Comparison of ENCODE assay signal across 14 cellular contexts in genomic region chr5:136061630-136062381, GRCh38. TPM values are rescaled to one million over a fixed set of nuclear protein-coding genes. Genes with fewer than 3 reads are reported as not detected.
DNase-seq lines count a peak whose midpoint lies in the region; ATAC-seq, FAIRE-seq and TF ChIP-seq lines count a peak whose summit lies in the region.
"Had no signal": no experiment of that assay in that cellular context is flagged by ENCODE, and none has a peak within 500 bp of the region (broad histone marks: within the 10 kb centered on the region; RNA-seq: fewer than 3 reads in every experiment).

No MANE protein-coding gene starts in this region.

- TF ChIP-seq CTCF in A549 (IDR thresholded peaks at IDR 0.05), result no peak
- no peak for TF ChIP-seq CTCF in HCT116 (IDR thresholded peaks at IDR 0.05 in 2 of 3, conservative IDR thresholded peaks at IDR 0.05 in 1 of 3; ENCODE audit: borderline replicate concordance in 1 of 3, insufficient read depth in 1 of 3, low read depth in 2 of 3, low read length in 2 of 3)
- no peak for TF ChIP-seq CTCF in coronary artery (IDR thresholded peaks at IDR 0.05)
- TF ChIP-seq CTCF in osteoblast (IDR thresholded peaks at IDR 0.05; ENCODE audit: extremely low read depth, low read depth, low read length), result no peak

- no peaks in the 10 kb centered on the region for H3K36me3 Mint-ChIP-seq in T-helper 17 cell (ENCODE audit: low read depth)
- H3K36me3 Mint-ChIP-seq: IgD-negative memory B cell had no signal

- intact Hi-C loops in HCT116 (cut with micrococcal nuclease), result loop anchor here (1.0 to 5.0 kb wide), 4 partner anchors 110 to 175 kb away; no protein-coding TSS in a partner anchor

- H3K4me1 Mint-ChIP-seq in T-helper 17 cell, result peaks cover 3% of the 10 kb centered on the region
- H3K4me1 Mint-ChIP-seq: IgD-negative memory B cell had no signal

- no peak for DNase-seq in A549 (ENCODE audit: low read depth in 1 of 2, low spot score in 1 of 2)
- DNase-seq in HCT116 (ENCODE audit: low read depth, low spot score), result no peak
- DNase-seq in coronary artery (ENCODE audit: low spot score), result peak; percentile 45
- DNase-seq in osteoblast (ENCODE audit: insufficient read length, low spot score, missing footprints), result no peak
- DNase-seq in NCI-H1048 (lab: John Stamatoyannopoulos, UW), result no peak
- no peak for DNase-seq in T-helper 17 cell
- DNase-seq: NCI-H1105, NCI-H1694, NCI-H748 treated with DMSO at 0.1 percent for 48 hours had no signal

- H4K20me1 ChIP-seq in HCT116 (ENCODE audit: insufficient read depth) (no peaks in the 10 kb centered on the region), osteoblast (ENCODE audit: insufficient read depth, low read length) (no peaks in the 10 kb centered on the region)

- H3K27me3 ChIP-seq in HCT116 (ENCODE audit: insufficient read depth, low read length), result peaks cover 7% of the 10 kb centered on the region; the same call in 1 of the 2 replicates
- H3K27me3 ChIP-seq in osteoblast (ENCODE audit: insufficient read depth, low read length), result no peaks in the 10 kb centered on the region
- H3K27me3 ChIP-seq: SJSA1 had no signal

- H3K4me1 ChIP-seq in A549 (peaks cover 97% of the 10 kb centered on the region), HCT116 (ENCODE audit: control insufficient read depth in 1 of 2, insufficient read depth in 2 of 2, low read length in 2 of 2) (peaks cover 18 to 24% of the 10 kb centered on the region in 2 experiments), osteoblast (ENCODE audit: insufficient read depth, low read length) (peaks cover 35% of the 10 kb centered on the region)
- H3K4me1 ChIP-seq: HAP-1 had no signal

- H3K4me3 ChIP-seq in A549 (no peak overlapping the region), HCT116 (replicated peaks in 1 of 2; ENCODE audit: low read depth in 1 of 2, low read length in 2 of 2) (no peak overlapping the region), coronary artery (no peak overlapping the region), osteoblast (ENCODE audit: insufficient read depth, low read length) (no peak overlapping the region)
- H3K4me3 ChIP-seq: HAP-1, SJSA1 had no signal

- H3K4me2 ChIP-seq in A549, result no peak overlapping the region
- no peak overlapping the region for H3K4me2 ChIP-seq in HCT116 (ENCODE audit: low read length)
- no peak overlapping the region for H3K4me2 ChIP-seq in osteoblast (ENCODE audit: insufficient read depth, low read length)

- CTCF ChIA-PET in A549 (lab: Yijun Ruan, JAX) (interaction anchor here (0.6 to 5.4 kb wide), 17 partner anchors 8 to 496 kb away, joined by 3 to 32 read pairs (median 3); no protein-coding TSS in a partner anchor), HCT116 (lab: Charles Lee) (interaction anchor here (0.7 to 1.0 kb wide), 2 partner anchors 119 to 173 kb away, joined by 3 read pairs; no protein-coding TSS in a partner anchor)

- H3K9me3 ChIP-seq in A549, result no peaks in the 10 kb centered on the region
- H3K9me3 ChIP-seq in HCT116 (ENCODE audit: control insufficient read depth in 1 of 2, insufficient read depth in 1 of 2, low read depth in 1 of 2, low read length in 2 of 2), result no peaks in the 10 kb centered on the region
- no peaks in the 10 kb centered on the region for H3K9me3 ChIP-seq in osteoblast (ENCODE audit: low read depth, low read length)
- H3K9me3 ChIP-seq in T-helper 17 cell (ENCODE audit: control insufficient read depth, low read length, poor library complexity, severe bottlenecking), result no peaks in the 10 kb centered on the region
- H3K9me3 ChIP-seq: HAP-1, SJSA1 had no signal

- 92% methylated on average over 5 of the region's 6 CpGs for WGBS in A549 (ENCODE audit: missing lambda C conversion rate)

- H3K4me3 Mint-ChIP-seq in T-helper 17 cell, result no peak overlapping the region
- H3K4me3 Mint-ChIP-seq: IgD-negative memory B cell had no signal

- BruUV-seq in HCT116 (replicated peaks; lab: Mats Ljungman, UMichigan), result no TSS peak

- no peak for ATAC-seq in A549
- no peak for ATAC-seq in HCT116
- no peak for ATAC-seq in HG03378 (IDR thresholded peaks at IDR 0.05; ENCODE audit: unreplicated experiment)
- no peak for ATAC-seq in GM19023 (IDR thresholded peaks at IDR 0.05; ENCODE audit: unreplicated experiment)
- ATAC-seq in T-helper 17 cell, result no peak

- RAD21 ChIA-PET in HCT116 (lab: Charles Lee; ENCODE audit: low non-redundant PET in 1 of 2, low total read pairs in 2 of 2, uncharacterized antibody in 2 of 2, unreplicated experiment in 2 of 2), result no interaction called here

- POLR2A ChIA-PET in A549 (lab: Yijun Ruan, JAX) (no interaction called here), HCT116 (lab: Charles Lee) (no interaction called here)

- H3K36me3 ChIP-seq in HCT116 (ENCODE audit: control insufficient read depth in 1 of 2, insufficient read depth in 2 of 2, low read length in 2 of 2) (no peaks in the 10 kb centered on the region), osteoblast (ENCODE audit: insufficient read depth, low read length) (peaks cover 83% of the 10 kb centered on the region)
- H3K36me3 ChIP-seq: HAP-1 had no signal

- H3K27ac ChIP-seq in A549 (peak overlapping the region; percentile 86 to 93), HCT116 (ENCODE audit: low read depth, low read length) (no peak overlapping the region), coronary artery (no peak overlapping the region), osteoblast (ENCODE audit: low read depth, low read length) (peak overlapping the region; percentile 12)
- H3K27ac ChIP-seq: SJSA1 had no signal

- no peak for FAIRE-seq in A549 (lab: Jason Lieb, UNC)

- TF ChIP-seq POLR2A in A549 (IDR thresholded peaks at IDR 0.05; ENCODE audit: low read length) (no peak), HCT116 (IDR thresholded peaks at IDR 0.05; ENCODE audit: borderline replicate concordance, extremely low read depth, insufficient read depth, insufficient read length) (no peak)

- TF ChIP-seq RAD21 in A549 (conservative IDR thresholded peaks at IDR 0.05 in 1 of 2, IDR thresholded peaks at IDR 0.05 in 1 of 2) (no peak), HCT116 (IDR thresholded peaks at IDR 0.05; ENCODE audit: low read depth) (no peak)

- H3K27ac Mint-ChIP-seq in T-helper 17 cell, result no peak overlapping the region

- no peak for TF ChIP-seq EP300 in A549 (IDR thresholded peaks at IDR 0.05)

- no peak overlapping the region for H3K9ac ChIP-seq in HCT116 (ENCODE audit: low read length)

- peaks cover under 1% of the 10 kb centered on the region for H3K27me3 Mint-ChIP-seq in T-helper 17 cell

- H3K9me2 ChIP-seq in HCT116 (ENCODE audit: insufficient read depth), result no peaks in the 10 kb centered on the region

- H2AFZ ChIP-seq in HCT116 (ENCODE audit: low read depth, low read length, poor library complexity, severe bottlenecking) (peak overlapping the region; percentile 45), osteoblast (ENCODE audit: low read length) (no peak overlapping the region)

- H3K79me2 ChIP-seq in HCT116 (ENCODE audit: insufficient read depth, low read length) (no peaks in the 10 kb centered on the region), osteoblast (ENCODE audit: insufficient read depth, low read length) (no peaks in the 10 kb centered on the region)

TF ChIP-seq in A549, 52 proteins besides CTCF, POLR2A, EP300 and RAD21:
- TF ChIP-seq RFX5 (IDR thresholded peaks at IDR 0.05) (no peak), POLR2AphosphoS2 (conservative IDR thresholded peaks at IDR 0.05; ENCODE audit: low read length) (peak; percentile 65; the same call in 1 of the 2 replicates)

TF ChIP-seq in HCT116, 20 proteins besides CTCF, POLR2A, EP300 and RAD21 (continues in another document):
- no peak for TF ChIP-seq ZNF274 (IDR thresholded peaks at IDR 0.05; ENCODE audit: low read depth, low read length)
- TF ChIP-seq, protein P1, sequence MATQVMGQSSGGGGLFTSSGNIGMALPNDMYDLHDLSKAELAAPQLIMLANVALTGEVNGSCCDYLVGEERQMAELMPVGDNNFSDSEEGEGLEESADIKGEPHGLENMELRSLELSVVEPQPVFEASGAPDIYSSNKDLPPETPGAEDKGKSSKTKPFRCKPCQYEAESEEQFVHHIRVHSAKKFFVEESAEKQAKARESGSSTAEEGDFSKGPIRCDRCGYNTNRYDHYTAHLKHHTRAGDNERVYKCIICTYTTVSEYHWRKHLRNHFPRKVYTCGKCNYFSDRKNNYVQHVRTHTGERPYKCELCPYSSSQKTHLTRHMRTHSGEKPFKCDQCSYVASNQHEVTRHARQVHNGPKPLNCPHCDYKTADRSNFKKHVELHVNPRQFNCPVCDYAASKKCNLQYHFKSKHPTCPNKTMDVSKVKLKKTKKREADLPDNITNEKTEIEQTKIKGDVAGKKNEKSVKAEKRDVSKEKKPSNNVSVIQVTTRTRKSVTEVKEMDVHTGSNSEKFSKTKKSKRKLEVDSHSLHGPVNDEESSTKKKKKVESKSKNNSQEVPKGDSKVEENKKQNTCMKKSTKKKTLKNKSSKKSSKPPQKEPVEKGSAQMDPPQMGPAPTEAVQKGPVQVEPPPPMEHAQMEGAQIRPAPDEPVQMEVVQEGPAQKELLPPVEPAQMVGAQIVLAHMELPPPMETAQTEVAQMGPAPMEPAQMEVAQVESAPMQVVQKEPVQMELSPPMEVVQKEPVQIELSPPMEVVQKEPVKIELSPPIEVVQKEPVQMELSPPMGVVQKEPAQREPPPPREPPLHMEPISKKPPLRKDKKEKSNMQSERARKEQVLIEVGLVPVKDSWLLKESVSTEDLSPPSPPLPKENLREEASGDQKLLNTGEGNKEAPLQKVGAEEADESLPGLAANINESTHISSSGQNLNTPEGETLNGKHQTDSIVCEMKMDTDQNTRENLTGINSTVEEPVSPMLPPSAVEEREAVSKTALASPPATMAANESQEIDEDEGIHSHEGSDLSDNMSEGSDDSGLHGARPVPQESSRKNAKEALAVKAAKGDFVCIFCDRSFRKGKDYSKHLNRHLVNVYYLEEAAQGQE (IDR thresholded peaks at IDR 0.05; ENCODE audit: low read depth), result no peak
- TF ChIP-seq ZFX (IDR thresholded peaks at IDR 0.05), result no peak
- no peak for TF ChIP-seq EZH2phosphoT487 (IDR thresholded peaks at IDR 0.05; ENCODE audit: borderline replicate concordance)
- no peak for TF ChIP-seq FOSL1 (IDR thresholded peaks at IDR 0.05; ENCODE audit: low read depth)
- TF ChIP-seq YY1 (IDR thresholded peaks at IDR 0.05; ENCODE audit: extremely low read depth, insufficient replicate concordance, low read depth, low read length), result no peak
- TF ChIP-seq ELF1 (IDR thresholded peaks at IDR 0.05; ENCODE audit: borderline replicate concordance, low read depth), result no peak
- no peak for TF ChIP-seq SP1 (IDR thresholded peaks at IDR 0.05; ENCODE audit: low read depth)
- TF ChIP-seq EZH2 (IDR thresholded peaks at IDR 0.05), result no peak

RNA-seq across cellular contexts. Expression of gene TGFBI, which starts 33.0 kb away (rescaled TPM):
- polyA plus RNA-seq in A549 (2011; rRNA removed) (1,135 and 1,466 TPM in 2 replicates), A549 (2017; fragmentation: RNase III; extraction: RNeasy Plus Mini Kit Qiagen cat#74134 plus additional on column Dnase treatment) (1,411 to 1,859 TPM (median 1,765 TPM) in 3 replicates)
- polyA plus RNA-seq in A549 (2012; cell fraction: cytosol; rRNA removed), result 661 and 843 TPM in 2 replicates
- polyA plus RNA-seq in A549 (2012; cell fraction: nucleus; rRNA removed), result 1,811 and 1,913 TPM in 2 replicates
- polyA minus RNA-seq in A549 (2011; rRNA and poly(A)+ RNA removed), result 1,411 and 1,484 TPM in 2 replicates
- total RNA-seq in HCT116 (2021; ENCODE audit: unreplicated experiment) (0.64 TPM), osteoblast (1,700 and 2,120 TPM in 2 replicates), T-helper 17 cell (1 to 10 TPM; 6.6 to 8.6 TPM)
- polyA plus RNA-seq in HCT116 (2012), result 0.05 TPM in 1 of 2 replicates, not detected in the other

Comparison
In these comparisons a context has a peak if more than half of its experiments do, and no peak if none do; other contexts are left out.
1. H3K27ac ChIP-seq: peak in A549 (2 of 2) and osteoblast (single experiment); none in HCT116 (single experiment) and coronary artery (0 of 2).
2. RNA of gene TGFBI, which starts 33.0 kb away (total RNA-seq): 1,700 to 2,120 TPM in osteoblast; 6.6 to 8.6 TPM in T-helper 17 cell and 0.64 TPM in HCT116 (single experiment); every median in the first group is over 100 times any median in the second.